In the genomic region with DNA sequence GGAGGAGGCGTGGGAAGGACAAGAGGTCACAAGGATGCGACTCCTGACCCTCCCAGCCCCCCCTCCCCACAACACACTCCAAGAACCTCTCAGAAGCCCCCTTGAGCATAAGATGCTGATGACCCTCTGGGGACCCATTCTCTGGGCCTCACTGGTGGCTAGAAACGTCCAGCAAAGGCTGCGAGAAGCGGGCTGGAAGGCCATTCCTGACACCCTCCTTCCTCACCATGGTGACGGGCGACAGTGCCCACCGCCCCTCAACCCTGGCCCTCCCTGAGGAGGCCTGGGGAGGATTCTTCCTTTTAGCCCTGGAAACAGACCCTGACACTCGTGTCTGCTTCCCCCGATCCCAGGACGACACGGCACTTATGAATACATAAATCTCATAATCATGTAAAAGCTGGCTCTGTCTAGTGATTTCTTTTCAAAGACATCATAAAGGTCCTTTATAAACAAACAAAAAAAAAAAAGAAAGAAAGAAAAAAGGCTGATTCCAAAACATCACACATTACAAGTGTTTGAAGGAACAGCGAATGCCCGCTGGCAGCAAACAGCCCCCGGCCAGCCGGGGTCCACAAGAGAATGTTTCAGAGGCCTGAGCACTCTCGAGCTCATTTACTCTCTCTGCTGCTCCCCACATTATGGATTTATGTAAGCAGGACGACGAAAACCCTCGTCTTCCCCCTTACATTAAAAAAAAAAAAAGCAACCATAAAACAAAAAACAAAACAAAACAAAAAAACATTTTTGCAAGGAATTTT, we compare ENCODE assay signal across 14 cellular contexts. TPM values are rescaled to one million over a fixed set of nuclear protein-coding genes. Genes with fewer than 3 reads are reported as not detected.
DNase-seq lines count a peak whose midpoint lies in the region; ATAC-seq and TF ChIP-seq lines count a peak whose summit lies in the region.
"Had no signal": no experiment of that assay in that cellular context is flagged by ENCODE, and none has a peak within 500 bp of the region (broad histone marks: within the 10 kb centered on the region; RNA-seq: fewer than 3 reads in every experiment).

No MANE protein-coding gene starts in this region.

- peak overlapping the region; percentile 21 for H3K27ac ChIP-seq in vagina
- H3K27ac ChIP-seq: VCaP had no signal

- TF ChIP-seq CTCF in nephron progenitor cell (IDR thresholded peaks at IDR 0.05) (no peak), vagina (IDR thresholded peaks at IDR 0.05) (no peak)

- no peak overlapping the region for H3K4me3 Mint-ChIP-seq in stimulated activated naive CD8-positive, alpha-beta T cell treated with anti-CD3 and anti-CD28 coated beads, Interleukin-15, Interleukin-2, amounts not matched to agents 100 ng/mL and 50 ng/mL, for 24 hours
- peak overlapping the region; percentile 69 for H3K4me3 Mint-ChIP-seq in nephron progenitor cell
- no peak overlapping the region for H3K4me3 Mint-ChIP-seq in activated CD4-positive, alpha-beta T cell treated with anti-CD3 and anti-CD28 coated beads for 36 hours

- POLR2A ChIA-PET in activated CD4-positive, alpha-beta T cell treated with anti-CD3 and anti-CD28 coated beads for 36 hours (lab: Charles Lee): no interaction called here

- no peak overlapping the region for H3K4me3 ChIP-seq in vagina

- no peaks in the 10 kb centered on the region for H3K4me1 Mint-ChIP-seq in stimulated activated naive CD8-positive, alpha-beta T cell treated with anti-CD3 and anti-CD28 coated beads, Interleukin-15, Interleukin-2, amounts not matched to agents 100 ng/mL and 50 ng/mL, for 24 hours (ENCODE audit: low read depth)
- peaks cover 63% of the 10 kb centered on the region for H3K4me1 Mint-ChIP-seq in nephron progenitor cell
- peaks cover 58% of the 10 kb centered on the region for H3K4me1 Mint-ChIP-seq in activated CD4-positive, alpha-beta T cell treated with anti-CD3 and anti-CD28 coated beads for 36 hours

- CTCF ChIA-PET in activated CD4-positive, alpha-beta T cell treated with anti-CD3 and anti-CD28 coated beads for 36 hours (lab: Charles Lee): interaction anchor here (1.0 kb wide), 1 partner anchor 166 kb away, joined by 4 read pairs; no protein-coding TSS in a partner anchor

- TF ChIP-seq POLR2A in vagina (IDR thresholded peaks at IDR 0.05): no peak

- H3K9me3 Mint-ChIP-seq in stimulated activated naive CD8-positive, alpha-beta T cell treated with anti-CD3 and anti-CD28 coated beads, Interleukin-15, Interleukin-2, amounts not matched to agents 100 ng/mL and 50 ng/mL, for 24 hours: no peaks in the 10 kb centered on the region
- H3K9me3 Mint-ChIP-seq in nephron progenitor cell: no peaks in the 10 kb centered on the region
- no peaks in the 10 kb centered on the region for H3K9me3 Mint-ChIP-seq in activated CD4-positive, alpha-beta T cell treated with anti-CD3 and anti-CD28 coated beads for 36 hours (ENCODE audit: low read depth)

- no peaks in the 10 kb centered on the region for H3K27me3 ChIP-seq in vagina

- H3K27me3 Mint-ChIP-seq in stimulated activated naive CD8-positive, alpha-beta T cell treated with anti-CD3 and anti-CD28 coated beads, Interleukin-15, Interleukin-2, amounts not matched to agents 100 ng/mL and 50 ng/mL, for 24 hours: no peaks in the 10 kb centered on the region
- H3K27me3 Mint-ChIP-seq in nephron progenitor cell (ENCODE audit: low read depth, poor library complexity): peaks cover 6% of the 10 kb centered on the region
- H3K27me3 Mint-ChIP-seq in activated CD4-positive, alpha-beta T cell treated with anti-CD3 and anti-CD28 coated beads for 36 hours: no peaks in the 10 kb centered on the region

- intact Hi-C loops in vagina (cut with DNase I): no loop called here
- intact Hi-C loops in activated CD4-positive, alpha-beta T cell treated with anti-CD3 and anti-CD28 coated beads for 36 hours (cut with DNase I, micrococcal nuclease): no loop called here

- H3K36me3 Mint-ChIP-seq in stimulated activated naive CD8-positive, alpha-beta T cell treated with anti-CD3 and anti-CD28 coated beads, Interleukin-15, Interleukin-2, amounts not matched to agents 100 ng/mL and 50 ng/mL, for 24 hours (ENCODE audit: low read depth): peaks cover 25% of the 10 kb centered on the region
- no peaks in the 10 kb centered on the region for H3K36me3 Mint-ChIP-seq in nephron progenitor cell (ENCODE audit: low read depth)
- H3K36me3 Mint-ChIP-seq in activated CD4-positive, alpha-beta T cell treated with anti-CD3 and anti-CD28 coated beads for 36 hours (ENCODE audit: low read depth): no peaks in the 10 kb centered on the region

- H3K9me3 ChIP-seq in vagina: no peaks in the 10 kb centered on the region

- ATAC-seq in stimulated activated naive CD8-positive, alpha-beta T cell treated with anti-CD3 and anti-CD28 coated beads, Interleukin-15, Interleukin-2, amounts not matched to agents 100 U/mL and 50 U/mL, for 24 hours: no peak
- ATAC-seq in activated CD4-positive, alpha-beta T cell treated with anti-CD3 and anti-CD28 coated beads for 36 hours: no peak
- ATAC-seq in HG03135 (IDR thresholded peaks at IDR 0.05; ENCODE audit: unreplicated experiment): no peak
- ATAC-seq: HepG2 had no signal

- peaks cover 27% of the 10 kb centered on the region for H3K4me1 ChIP-seq in vagina

- H3K27ac Mint-ChIP-seq in stimulated activated naive CD8-positive, alpha-beta T cell treated with anti-CD3 and anti-CD28 coated beads, Interleukin-15, Interleukin-2, amounts not matched to agents 100 ng/mL and 50 ng/mL, for 24 hours: peak overlapping the region; percentile 85
- peak overlapping the region; percentile 96 for H3K27ac Mint-ChIP-seq in nephron progenitor cell
- H3K27ac Mint-ChIP-seq in activated CD4-positive, alpha-beta T cell treated with anti-CD3 and anti-CD28 coated beads for 36 hours: no peak overlapping the region

- no peaks in the 10 kb centered on the region for H3K36me3 ChIP-seq in vagina

- DNase-seq in stimulated activated naive CD8-positive, alpha-beta T cell treated with anti-CD3 and anti-CD28 coated beads, Interleukin-15, Interleukin-2, amounts not matched to agents 100 U/mL and 50 U/mL, for 24 hours: no peak
- peak; percentile 72 for DNase-seq in ecto neural progenitor cell (ENCODE audit: low spot score)
- DNase-seq in nephron progenitor cell: peak; percentile 63
- no peak for DNase-seq in vagina (ENCODE audit: extremely low spot score in 2 of 2)
- no peak for DNase-seq in activated CD4-positive, alpha-beta T cell treated with anti-CD3 and anti-CD28 coated beads for 36 hours
- no peak for DNase-seq in UCSD-AML1 (lab: John Stamatoyannopoulos, UW; ENCODE audit: unreplicated experiment)
- DNase-seq: activated effector memory CD4-positive, alpha-beta T cell treated with Interleukin-2 at 50 U/mL for 16 hours; NCI-H1436; NCI-H526 treated with DMSO at 0.1 percent for 48 hours; small intestine had no signal

RNA-seq across cellular contexts. Expression of a gene that starts 40.7 kb away (rescaled TPM):
- total RNA-seq in vagina: 17.7 TPM
- total RNA-seq in activated CD4-positive, alpha-beta T cell treated with anti-CD3 and anti-CD28 coated beads for 36 hours: 10 to 100 TPM; 36.5 to 39.2 TPM

Comparison
In these comparisons a context has a peak if more than half of its experiments do, and no peak if none do; other contexts are left out.
1. DNase-seq: peak in ecto neural progenitor cell (single experiment) and nephron progenitor cell (single experiment); none in stimulated activated naive CD8-positive, alpha-beta T cell treated with anti-CD3 and anti-CD28 coated beads, Interleukin-15, Interleukin-2, amounts not matched to agents 100 U/mL and 50 U/mL, for 24 hours (single experiment), vagina (0 of 2), activated CD4-positive, alpha-beta T cell treated with anti-CD3 and anti-CD28 coated beads for 36 hours (single experiment) and UCSD-AML1 (single experiment).